ENCODE assay signal across 1 cellular context in genomic region chr14:67719385-67719784, GRCh38. TPM values are rescaled to one million over a fixed set of nuclear protein-coding genes. Genes with fewer than 3 reads are reported as not detected.
"Had no signal": no experiment of that assay in that cellular context is flagged by ENCODE, and none has a peak within 500 bp of the region (broad histone marks: within the 10 kb centered on the region; RNA-seq: fewer than 3 reads in every experiment).

No MANE protein-coding gene starts in this region.

RNA-seq across cellular contexts. Expression of gene RDH12, which starts 17.7 kb away (rescaled TPM):
- total RNA-seq: IMR-90 had no signal
- polyA plus RNA-seq: IMR-90 had no signal
